22 cellular contexts compared by ENCODE assay signal in the genomic region with DNA sequence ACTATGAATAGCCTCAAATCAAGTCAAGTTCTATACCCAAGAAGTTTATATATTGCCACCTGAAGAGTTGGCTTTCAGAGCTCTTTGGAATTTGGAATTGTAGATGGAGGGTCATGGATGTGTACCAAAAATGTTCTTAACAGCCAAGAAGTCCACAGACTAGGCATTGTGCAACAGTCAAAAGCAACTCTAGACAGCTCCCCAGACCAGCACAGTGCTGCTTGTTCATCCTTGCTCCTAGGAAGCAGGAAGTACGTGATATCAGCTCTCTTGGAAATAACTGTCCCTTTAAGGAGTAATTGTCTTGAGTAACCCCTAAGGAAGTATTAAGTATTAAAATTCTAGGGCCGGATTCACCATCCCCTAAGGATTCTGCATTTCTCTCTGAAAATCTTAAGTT. TPM values are rescaled to one million over a fixed set of nuclear protein-coding genes. Genes with fewer than 3 reads are reported as not detected.
DNase-seq lines count a peak whose midpoint lies in the region; ATAC-seq and TF ChIP-seq lines count a peak whose summit lies in the region.
"Had no signal": no experiment of that assay in that cellular context is flagged by ENCODE, and none has a peak within 500 bp of the region (broad histone marks: within the 10 kb centered on the region; RNA-seq: fewer than 3 reads in every experiment).

No MANE protein-coding gene starts in this region.

- ATAC-seq in Right ventricle myocardium superior (ENCODE audit: poor library complexity), result peak; percentile 82
- ATAC-seq in left ventricle myocardium superior, result peak; percentile 56
- no peak for ATAC-seq in GM19035 (IDR thresholded peaks at IDR 0.05; ENCODE audit: unreplicated experiment)
- ATAC-seq: activated naive CD8-positive, alpha-beta T cell treated with anti-CD3 and anti-CD28 coated beads, Interleukin-2, amount 50 U/mL, for 24 hours had no signal

- peak overlapping the region; percentile 53 for H3K27ac ChIP-seq in caudate nucleus (ENCODE audit: low read depth, low read length)
- H3K27ac ChIP-seq: prostate gland, spleen, uterus had no signal

- CTCF ChIA-PET in HEK293T (lab: Yijun Ruan, JAX), result no interaction called here

- intact Hi-C loops in Right ventricle myocardium superior (cut with DNase I) (no loop called here), cardiac septum (cut with DNase I) (no loop called here), left ventricle myocardium superior (cut with micrococcal nuclease) (no loop called here)

- no peak for DNase-seq in Right ventricle myocardium superior
- DNase-seq in cardiac septum (ENCODE audit: low spot score), result no peak
- DNase-seq in caudate nucleus (lab: John Stamatoyannopoulos, UW), result no peak
- no peak for DNase-seq in left ventricle myocardium superior
- no peak for DNase-seq in middle frontal gyrus (ENCODE audit: extremely low spot score, low spot score)
- no peak for DNase-seq in epidermal melanocyte (ENCODE audit: insufficient read length, low spot score)
- no peak for DNase-seq in HEK293T (ENCODE audit: extremely low spot score)
- DNase-seq: activated CD4-positive, alpha-beta T cell treated with anti-CD3 and anti-CD28 coated beads, Interleukin-2, amount 10 ng/mL, durations not matched to agents 7 days and 5 days; activated naive CD8-positive, alpha-beta T cell treated with anti-CD3 and anti-CD28 coated beads, Interleukin-2, amount 50 U/mL, for 24 hours; CD8-positive, alpha-beta memory T cell; central memory CD4-positive, alpha-beta T cell; effector CD8-positive, alpha-beta T cell; HFFc6; NCI-H2029 treated with DMSO at 0.1 percent for 48 hours; NCI-H446 treated with DMSO at 0.1 percent for 48 hours; NK-92 treated with Interleukin-12 subunit alpha and Interleukin-12 subunit beta, amount 100 ng/mL, for 24 hours; spleen; stimulated activated CD4-positive, alpha-beta T cell treated with anti-CD3 and anti-CD28 coated beads, Interleukin-4, amount 100 ng/mL, for 4 hours; SW 1271; uterus had no signal

- POLR2A ChIA-PET in HEK293T (lab: Yijun Ruan, JAX), result no interaction called here

TF ChIP-seq in HEK293T, 16 proteins besides CTCF, POLR2A, EP300 and RAD21:
- TF ChIP-seq CTBP1 (IDR thresholded peaks at IDR 0.05; ENCODE audit: borderline replicate concordance) (no peak), SUZ12 (IDR thresholded peaks at IDR 0.05) (no peak), TARDBP (IDR thresholded peaks at IDR 0.05) (no peak), FOXK2 (IDR thresholded peaks at IDR 0.05) (no peak), LEF1 (IDR thresholded peaks at IDR 0.05; ENCODE audit: borderline replicate concordance) (no peak), BHLHE40 (IDR thresholded peaks at IDR 0.05; ENCODE audit: borderline replicate concordance) (no peak), ZNF384 (IDR thresholded peaks at IDR 0.05) (no peak), FOXA1 (IDR thresholded peaks at IDR 0.05) (no peak), L3MBTL2 (conservative IDR thresholded peaks at IDR 0.05) (no peak), ARNT (IDR thresholded peaks at IDR 0.05) (no peak), NFRKB (IDR thresholded peaks at IDR 0.05) (no peak), FOXM1 (IDR thresholded peaks at IDR 0.05; ENCODE audit: borderline replicate concordance) (no peak), ELF4 (IDR thresholded peaks at IDR 0.05) (no peak), SP1 (IDR thresholded peaks at IDR 0.05) (no peak), HDGF (IDR thresholded peaks at IDR 0.05; ENCODE audit: borderline replicate concordance) (no peak)
- TF ChIP-seq, protein P1, sequence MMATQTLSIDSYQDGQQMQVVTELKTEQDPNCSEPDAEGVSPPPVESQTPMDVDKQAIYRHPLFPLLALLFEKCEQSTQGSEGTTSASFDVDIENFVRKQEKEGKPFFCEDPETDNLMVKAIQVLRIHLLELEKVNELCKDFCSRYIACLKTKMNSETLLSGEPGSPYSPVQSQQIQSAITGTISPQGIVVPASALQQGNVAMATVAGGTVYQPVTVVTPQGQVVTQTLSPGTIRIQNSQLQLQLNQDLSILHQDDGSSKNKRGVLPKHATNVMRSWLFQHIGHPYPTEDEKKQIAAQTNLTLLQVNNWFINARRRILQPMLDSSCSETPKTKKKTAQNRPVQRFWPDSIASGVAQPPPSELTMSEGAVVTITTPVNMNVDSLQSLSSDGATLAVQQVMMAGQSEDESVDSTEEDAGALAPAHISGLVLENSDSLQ (IDR thresholded peaks at IDR 0.05), result no peak

RNA-seq across cellular contexts. Expression of a gene that starts 30.7 kb away (rescaled TPM):
- 0.54 TPM for total RNA-seq in Right ventricle myocardium superior
- total RNA-seq in cardiac septum, result 2.4 TPM
- total RNA-seq in left ventricle myocardium superior, result 0.55 TPM
- total RNA-seq: activated CD4-positive, alpha-beta T cell treated with anti-CD3 and anti-CD28 coated beads, Interleukin-2, amount 10 ng/mL, durations not matched to agents 7 days and 5 days had no signal
